Comparison of ENCODE assay signal across 5 cellular contexts in genomic region chr3:135758961-135759360, GRCh38.
"Had no signal": no experiment of that assay in that cellular context is flagged by ENCODE, and none has a peak within 500 bp of the region (broad histone marks: within the 10 kb centered on the region; RNA-seq: fewer than 3 reads in every experiment).

No MANE protein-coding gene starts in this region.

- FAIRE-seq: HepG2, HTR-8/SVneo, K562 had no signal

- DNase-seq: IMR-90 had no signal

- H3K4me3 ChIP-seq: K562 had no signal

- H3K27ac ChIP-seq: HL-60 had no signal
